In the genomic region with DNA sequence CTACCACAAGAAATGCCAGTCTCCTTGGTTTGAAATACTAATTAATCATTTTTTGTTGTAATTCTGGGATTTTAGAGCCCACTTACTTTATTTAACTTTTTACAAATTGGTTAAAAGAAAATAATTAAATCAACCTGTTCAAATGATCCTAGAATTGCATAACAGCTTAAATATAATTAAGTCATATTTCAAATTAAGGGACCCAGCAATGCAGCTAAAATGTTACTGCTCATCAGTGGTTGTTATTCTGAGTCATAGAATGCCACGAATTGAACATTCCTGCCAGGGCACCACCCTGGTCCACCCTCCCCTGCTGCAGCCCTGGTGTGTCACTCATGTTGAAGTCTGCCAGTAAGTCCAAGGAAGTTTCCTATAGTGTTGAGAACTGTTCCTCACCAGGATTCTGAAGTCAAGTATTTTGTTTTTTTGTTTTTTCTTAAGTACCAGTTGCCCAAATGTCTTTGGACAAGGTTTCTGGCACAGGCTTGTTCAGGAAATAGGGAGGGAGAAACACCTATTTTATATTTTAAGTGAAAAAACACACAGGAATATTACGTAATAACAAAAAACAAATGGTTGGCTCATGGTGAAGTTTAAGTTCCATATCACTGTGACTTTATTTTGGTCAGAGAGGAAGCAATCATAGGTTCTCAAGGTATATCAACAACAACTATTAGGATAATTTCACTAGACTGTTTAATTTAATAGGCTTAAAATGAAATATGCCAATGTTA, we compare ENCODE assay signal across 16 cellular contexts. TPM values are rescaled to one million over a fixed set of nuclear protein-coding genes. Genes with fewer than 3 reads are reported as not detected.
DNase-seq lines count a peak whose midpoint lies in the region; ATAC-seq and TF ChIP-seq lines count a peak whose summit lies in the region.
"Had no signal": no experiment of that assay in that cellular context is flagged by ENCODE, and none has a peak within 500 bp of the region (broad histone marks: within the 10 kb centered on the region; RNA-seq: fewer than 3 reads in every experiment).

No MANE protein-coding gene starts in this region.

- no peaks in the 10 kb centered on the region for H3K27me3 ChIP-seq in tibial artery
- no peaks in the 10 kb centered on the region for H3K27me3 ChIP-seq in CD8-positive, alpha-beta memory T cell (ENCODE audit: insufficient read depth, low read length, poor library complexity, severe bottlenecking)
- H3K27me3 ChIP-seq: testis had no signal

- peak overlapping the region; percentile 2 to 40 for H3K27ac ChIP-seq in tibial artery
- H3K27ac ChIP-seq in CD8-positive, alpha-beta memory T cell (ENCODE audit: low read depth, low read length), result no peak overlapping the region
- H3K27ac ChIP-seq: SK-N-MC, testis had no signal

- peaks cover 4% of the 10 kb centered on the region for H3K36me3 Mint-ChIP-seq in activated CD8-positive, alpha-beta T cell treated with anti-CD3 and anti-CD28 coated beads, Interleukin-2, amount 10 ng/mL, durations not matched to agents 7 days and 5 days (ENCODE audit: low read depth)
- H3K36me3 Mint-ChIP-seq in activated CD8-positive, alpha-beta T cell treated with anti-CD3 and anti-CD28 coated beads for 36 hours (ENCODE audit: low read depth), result no peaks in the 10 kb centered on the region
- peaks cover 0 to 8% (median 2%) of the 10 kb centered on the region in 3 donors for H3K36me3 Mint-ChIP-seq in CD8-positive, alpha-beta memory T cell

- POLR2A ChIA-PET in activated CD8-positive, alpha-beta T cell treated with anti-CD3 and anti-CD28 coated beads, Interleukin-2, amount 10 ng/mL, durations not matched to agents 7 days and 5 days (lab: Charles Lee), result no interaction called here
- POLR2A ChIA-PET in activated CD8-positive, alpha-beta T cell treated with anti-CD3 and anti-CD28 coated beads for 36 hours (lab: Charles Lee), result no interaction called here
- POLR2A ChIA-PET in CD8-positive, alpha-beta memory T cell (lab: Charles Lee), result no interaction called here

- H3K4me3 ChIP-seq in fibroblast of pulmonary artery (replicated peaks; ENCODE audit: low read depth, low read length), result no peak overlapping the region
- H3K4me3 ChIP-seq in tibial artery, result no peak overlapping the region
- H3K4me3 ChIP-seq in CD8-positive, alpha-beta memory T cell (ENCODE audit: low read length), result no peak overlapping the region
- H3K4me3 ChIP-seq: SK-N-MC, testis had no signal

- peak overlapping the region; percentile 28 for H3K27ac Mint-ChIP-seq in activated CD8-positive, alpha-beta T cell treated with anti-CD3 and anti-CD28 coated beads, Interleukin-2, amount 10 ng/mL, durations not matched to agents 7 days and 5 days
- H3K27ac Mint-ChIP-seq in activated CD8-positive, alpha-beta T cell treated with anti-CD3 and anti-CD28 coated beads for 36 hours, result no peak overlapping the region
- no peak overlapping the region for H3K27ac Mint-ChIP-seq in CD8-positive, alpha-beta memory T cell

- H3K4me1 ChIP-seq in tibial artery, result peaks cover 0 to 38% (median 5%) of the 10 kb centered on the region in 4 donors
- H3K4me1 ChIP-seq in CD8-positive, alpha-beta memory T cell (ENCODE audit: insufficient read depth, low read length), result peaks cover 10% of the 10 kb centered on the region
- H3K4me1 ChIP-seq: testis had no signal

- DNase-seq in activated CD8-positive, alpha-beta T cell treated with anti-CD3 and anti-CD28 coated beads, Interleukin-2, amount 10 ng/mL, durations not matched to agents 7 days and 5 days, result no peak
- no peak for DNase-seq in activated CD8-positive, alpha-beta T cell treated with anti-CD3 and anti-CD28 coated beads for 36 hours
- DNase-seq in fibroblast of pulmonary artery (ENCODE audit: low read depth) (peak; percentile 45), tibial artery (peak; percentile 33 to 85), cerebellar nuclear complex (lab: John Stamatoyannopoulos, UW) (no peak), cortex of kidney (lab: John Stamatoyannopoulos, UW) (no peak)
- DNase-seq in CD8-positive, alpha-beta memory T cell, result no peak
- DNase-seq: activated CD4-positive, alpha-beta T cell treated with anti-CD3 and anti-CD28 coated beads for 48 hours; activated gamma-delta T cell; DMS79; midbrain; NCI-H1105; NCI-H82; testis had no signal

- H3K9me3 Mint-ChIP-seq in activated CD8-positive, alpha-beta T cell treated with anti-CD3 and anti-CD28 coated beads, Interleukin-2, amount 10 ng/mL, durations not matched to agents 7 days and 5 days (ENCODE audit: insufficient read depth), result no peaks in the 10 kb centered on the region
- H3K9me3 Mint-ChIP-seq in activated CD8-positive, alpha-beta T cell treated with anti-CD3 and anti-CD28 coated beads for 36 hours, result no peaks in the 10 kb centered on the region
- no peaks in the 10 kb centered on the region for H3K9me3 Mint-ChIP-seq in CD8-positive, alpha-beta memory T cell

- H3K9me3 ChIP-seq in tibial artery, result no peaks in the 10 kb centered on the region
- H3K9me3 ChIP-seq in CD8-positive, alpha-beta memory T cell (ENCODE audit: low read length), result no peaks in the 10 kb centered on the region
- H3K9me3 ChIP-seq: testis had no signal

- no peaks in the 10 kb centered on the region for H3K36me3 ChIP-seq in tibial artery
- H3K36me3 ChIP-seq in CD8-positive, alpha-beta memory T cell (ENCODE audit: insufficient read depth, low read length), result no peaks in the 10 kb centered on the region

- no peaks in the 10 kb centered on the region for H3K27me3 Mint-ChIP-seq in activated CD8-positive, alpha-beta T cell treated with anti-CD3 and anti-CD28 coated beads, Interleukin-2, amount 10 ng/mL, durations not matched to agents 7 days and 5 days (ENCODE audit: low read depth)
- H3K27me3 Mint-ChIP-seq in activated CD8-positive, alpha-beta T cell treated with anti-CD3 and anti-CD28 coated beads for 36 hours, result no peaks in the 10 kb centered on the region
- H3K27me3 Mint-ChIP-seq in CD8-positive, alpha-beta memory T cell, result no peaks in the 10 kb centered on the region

- H3K4me1 Mint-ChIP-seq in activated CD8-positive, alpha-beta T cell treated with anti-CD3 and anti-CD28 coated beads, Interleukin-2, amount 10 ng/mL, durations not matched to agents 7 days and 5 days (ENCODE audit: low read depth), result peaks cover 23% of the 10 kb centered on the region
- H3K4me1 Mint-ChIP-seq in activated CD8-positive, alpha-beta T cell treated with anti-CD3 and anti-CD28 coated beads for 36 hours (ENCODE audit: low read depth), result peaks cover 20% of the 10 kb centered on the region
- H3K4me1 Mint-ChIP-seq in CD8-positive, alpha-beta memory T cell, result peaks cover 8 to 23% (median 22%) of the 10 kb centered on the region in 3 donors

- no peak for TF ChIP-seq CTCF in activated CD8-positive, alpha-beta T cell treated with anti-CD3 and anti-CD28 coated beads for 36 hours (IDR thresholded peaks at IDR 0.05)
- no peak for TF ChIP-seq CTCF in fibroblast of pulmonary artery (IDR thresholded peaks at IDR 0.05; ENCODE audit: low read length, missing control alignments)
- no peak for TF ChIP-seq CTCF in tibial artery (IDR thresholded peaks at IDR 0.05)

- CTCF ChIA-PET in activated CD8-positive, alpha-beta T cell treated with anti-CD3 and anti-CD28 coated beads, Interleukin-2, amount 10 ng/mL, durations not matched to agents 7 days and 5 days (lab: Charles Lee), result interaction anchor here (3.5 kb wide), 1 partner anchor 16 kb away, joined by 10 read pairs; no protein-coding TSS in a partner anchor
- CTCF ChIA-PET in activated CD8-positive, alpha-beta T cell treated with anti-CD3 and anti-CD28 coated beads for 36 hours (lab: Charles Lee), result no interaction called here
- CTCF ChIA-PET in CD8-positive, alpha-beta memory T cell (lab: Charles Lee), result no interaction called here

- no peak overlapping the region for H3K4me3 Mint-ChIP-seq in activated CD8-positive, alpha-beta T cell treated with anti-CD3 and anti-CD28 coated beads, Interleukin-2, amount 10 ng/mL, durations not matched to agents 7 days and 5 days
- no peak overlapping the region for H3K4me3 Mint-ChIP-seq in activated CD8-positive, alpha-beta T cell treated with anti-CD3 and anti-CD28 coated beads for 36 hours
- H3K4me3 Mint-ChIP-seq in CD8-positive, alpha-beta memory T cell, result no peak overlapping the region

- intact Hi-C loops in activated CD8-positive, alpha-beta T cell treated with anti-CD3 and anti-CD28 coated beads for 36 hours (cut with micrococcal nuclease), result loop anchor here (10.0 kb wide), 2 partner anchors 79 to 311 kb away; no protein-coding TSS in a partner anchor
- intact Hi-C loops in tibial artery (cut with DNase I; ENCODE audit: low total_unique reads), result loop anchor here (10.0 kb wide), 1 partner anchor 89 kb away; no protein-coding TSS in a partner anchor

- no peak for ATAC-seq in activated CD8-positive, alpha-beta T cell treated with anti-CD3 and anti-CD28 coated beads, Interleukin-2, amount 10 ng/mL, durations not matched to agents 7 days and 5 days
- no peak for ATAC-seq in activated CD8-positive, alpha-beta T cell treated with anti-CD3 and anti-CD28 coated beads for 36 hours
- ATAC-seq in SK-N-SH treated with all-trans-retinoic acid at 6 μM for 48 hours, result no peak

TF ChIP-seq in SK-N-SH treated with all-trans-retinoic acid at 6 μM for 48 hours, 23 proteins besides CTCF, POLR2A, EP300 and RAD21 (continues in another document):
- TF ChIP-seq, protein P1, sequence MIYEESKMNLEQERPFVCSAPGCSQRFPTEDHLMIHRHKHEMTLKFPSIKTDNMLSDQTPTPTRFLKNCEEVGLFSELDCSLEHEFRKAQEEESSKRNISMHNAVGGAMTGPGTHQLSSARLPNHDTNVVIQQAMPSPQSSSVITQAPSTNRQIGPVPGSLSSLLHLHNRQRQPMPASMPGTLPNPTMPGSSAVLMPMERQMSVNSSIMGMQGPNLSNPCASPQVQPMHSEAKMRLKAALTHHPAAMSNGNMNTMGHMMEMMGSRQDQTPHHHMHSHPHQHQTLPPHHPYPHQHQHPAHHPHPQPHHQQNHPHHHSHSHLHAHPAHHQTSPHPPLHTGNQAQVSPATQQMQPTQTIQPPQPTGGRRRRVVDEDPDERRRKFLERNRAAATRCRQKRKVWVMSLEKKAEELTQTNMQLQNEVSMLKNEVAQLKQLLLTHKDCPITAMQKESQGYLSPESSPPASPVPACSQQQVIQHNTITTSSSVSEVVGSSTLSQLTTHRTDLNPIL (CRISPR knock-in tag; IDR thresholded peaks at IDR 0.05; ENCODE audit: low read depth), result peak; percentile 88
- no peak for TF ChIP-seq PPARA (CRISPR knock-in tag; IDR thresholded peaks at IDR 0.05; ENCODE audit: borderline replicate concordance)
- peak; percentile 86 for TF ChIP-seq CSDC2 (CRISPR knock-in tag; IDR thresholded peaks at IDR 0.05)
- TF ChIP-seq SNAI2 (CRISPR knock-in tag; IDR thresholded peaks at IDR 0.05), result peak; percentile 71; the same call in 1 of the 2 replicates

RNA-seq across cellular contexts. Expression of gene ITGA1, which starts 4.3 kb away (rescaled TPM):
- 10 to 100 TPM; 18.0 to 19.2 TPM for total RNA-seq in activated CD8-positive, alpha-beta T cell treated with anti-CD3 and anti-CD28 coated beads, Interleukin-2, amount 10 ng/mL, durations not matched to agents 7 days and 5 days
- 1 to 10 TPM; 5.1 to 6.0 TPM for total RNA-seq in activated CD8-positive, alpha-beta T cell treated with anti-CD3 and anti-CD28 coated beads for 36 hours
- 10 to 100 TPM; 21.9 to 26.3 TPM for total RNA-seq in CD8-positive, alpha-beta memory T cell
- 16.5 TPM for polyA plus RNA-seq in CD8-positive, alpha-beta memory T cell

RNA-seq across cellular contexts. Expression of gene PELO, which starts 4.3 kb away (rescaled TPM):
- total RNA-seq in activated CD8-positive, alpha-beta T cell treated with anti-CD3 and anti-CD28 coated beads, Interleukin-2, amount 10 ng/mL, durations not matched to agents 7 days and 5 days, result 10 to 100 TPM; 22.9 to 25.7 TPM
- 10 to 100 TPM; 25.4 to 26.0 TPM for total RNA-seq in activated CD8-positive, alpha-beta T cell treated with anti-CD3 and anti-CD28 coated beads for 36 hours
- total RNA-seq in CD8-positive, alpha-beta memory T cell, result 10 to 100 TPM; 35.9 to 37.3 TPM
- 14.7 TPM for polyA plus RNA-seq in CD8-positive, alpha-beta memory T cell

Comparison
In these comparisons a context has a peak if more than half of its experiments do, and no peak if none do; other contexts are left out.
1. DNase-seq: peak in fibroblast of pulmonary artery (single experiment) and tibial artery (2 of 2); none in activated CD8-positive, alpha-beta T cell treated with anti-CD3 and anti-CD28 coated beads, Interleukin-2, amount 10 ng/mL, durations not matched to agents 7 days and 5 days (single experiment), activated CD8-positive, alpha-beta T cell treated with anti-CD3 and anti-CD28 coated beads for 36 hours (single experiment), CD8-positive, alpha-beta memory T cell (0 of 5), cerebellar nuclear complex (0 of 2) and cortex of kidney (single experiment).